ENCODE assay signal across 1 cellular context in genomic region chr22:37308385-37309200, GRCh38.
TF ChIP-seq lines count a peak whose summit lies in the region.

No MANE protein-coding gene starts in this region.

TF ChIP-seq in HEK293, 187 proteins besides CTCF, POLR2A, EP300 and RAD21 (continued from another document):
- TF ChIP-seq ZNF704 (tag by site-specific recombination; IDR thresholded peaks at IDR 0.05) (no peak), ZNF610 (tag by site-specific recombination; IDR thresholded peaks at IDR 0.05; ENCODE audit: borderline replicate concordance) (no peak), HOXA7 (CRISPR knock-in tag; IDR thresholded peaks at IDR 0.05; ENCODE audit: borderline replicate concordance) (no peak), ZNF561 (tag by site-specific recombination; IDR thresholded peaks at IDR 0.05; ENCODE audit: borderline replicate concordance) (no peak), ZNF548 (tag by site-specific recombination; IDR thresholded peaks at IDR 0.05) (no peak), ZSCAN5A (tag by site-specific recombination; IDR thresholded peaks at IDR 0.05) (0 out of 2 replicates have a peak, but pooled peaks have one; percentile 40), ZNF747 (tag by site-specific recombination; IDR thresholded peaks at IDR 0.05) (0 out of 2 replicates have a peak, but pooled peaks have one; percentile 70), ZBTB21 (tag by site-specific recombination; IDR thresholded peaks at IDR 0.05) (no peak)
- TF ChIP-seq, protein P1, sequence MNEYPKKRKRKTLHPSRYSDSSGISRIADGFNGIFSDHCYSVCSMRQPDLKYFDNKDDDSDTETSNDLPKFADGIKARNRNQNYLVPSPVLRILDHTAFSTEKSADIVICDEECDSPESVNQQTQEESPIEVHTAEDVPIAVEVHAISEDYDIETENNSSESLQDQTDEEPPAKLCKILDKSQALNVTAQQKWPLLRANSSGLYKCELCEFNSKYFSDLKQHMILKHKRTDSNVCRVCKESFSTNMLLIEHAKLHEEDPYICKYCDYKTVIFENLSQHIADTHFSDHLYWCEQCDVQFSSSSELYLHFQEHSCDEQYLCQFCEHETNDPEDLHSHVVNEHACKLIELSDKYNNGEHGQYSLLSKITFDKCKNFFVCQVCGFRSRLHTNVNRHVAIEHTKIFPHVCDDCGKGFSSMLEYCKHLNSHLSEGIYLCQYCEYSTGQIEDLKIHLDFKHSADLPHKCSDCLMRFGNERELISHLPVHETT (tag by site-specific recombination; IDR thresholded peaks at IDR 0.05) = no peak
